In genomic region chr10:91061608-91062007, GRCh38 we compare ENCODE assay signal across 16 cellular contexts.
"Had no signal": no experiment of that assay in that cellular context is flagged by ENCODE, and none has a peak within 500 bp of the region (broad histone marks: within the 10 kb centered on the region; RNA-seq: fewer than 3 reads in every experiment).

No MANE protein-coding gene starts in this region.

- H3K4me3 ChIP-seq: mucosa of descending colon, prostate gland, thoracic aorta had no signal

- H3K27ac ChIP-seq: brain microvascular endothelial cell, prostate gland had no signal

- H3K27ac Mint-ChIP-seq: activated CD4-positive, alpha-beta T cell treated with anti-CD3 and anti-CD28 coated beads, Interleukin-2, amount 10 ng/mL, durations not matched to agents 7 days and 5 days; activated naive CD8-positive, alpha-beta T cell treated with anti-CD3 and anti-CD28 coated beads for 36 hours; naive thymus-derived CD8-positive, alpha-beta T cell; T-cell had no signal

- DNase-seq: activated CD4-positive, alpha-beta T cell treated with anti-CD3 and anti-CD28 coated beads, Interleukin-2, amount 10 ng/mL, durations not matched to agents 7 days and 5 days; activated CD8-positive, alpha-beta memory T cell treated with anti-CD3 and anti-CD28 coated beads, Interleukin-2, amount 50 U/mL, for 48 hours; activated gamma-delta T cell treated with Interleukin-2 at 50 U/mL for 16 hours; activated naive CD8-positive, alpha-beta T cell treated with anti-CD3 and anti-CD28 coated beads for 36 hours; brain microvascular endothelial cell; effector memory CD4-positive, alpha-beta T cell; foreskin melanocyte; mucosa of descending colon; occipital lobe; stimulated activated CD4-positive, alpha-beta T cell treated with anti-CD3 and anti-CD28 coated beads, Interleukin-1b, Interleukin-23, amount 100 ng/mL, for 48 hours; T-cell; T-helper 9 cell had no signal

- H3K27me3 Mint-ChIP-seq: activated naive CD8-positive, alpha-beta T cell treated with anti-CD3 and anti-CD28 coated beads for 36 hours had no signal

- H3K9me3 ChIP-seq: mucosa of descending colon, prostate gland, thoracic aorta had no signal

- H3K36me3 ChIP-seq: brain microvascular endothelial cell, prostate gland, thoracic aorta had no signal

- H3K27me3 ChIP-seq: brain microvascular endothelial cell had no signal

- H3K4me3 Mint-ChIP-seq: activated CD4-positive, alpha-beta T cell treated with anti-CD3 and anti-CD28 coated beads, Interleukin-2, amount 10 ng/mL, durations not matched to agents 7 days and 5 days; activated naive CD8-positive, alpha-beta T cell treated with anti-CD3 and anti-CD28 coated beads for 36 hours; naive thymus-derived CD8-positive, alpha-beta T cell; T-cell had no signal

- H3K36me3 Mint-ChIP-seq: activated naive CD8-positive, alpha-beta T cell treated with anti-CD3 and anti-CD28 coated beads for 36 hours; naive thymus-derived CD8-positive, alpha-beta T cell; T-cell had no signal

- H3K4me1 ChIP-seq: prostate gland had no signal

- H3K9me3 Mint-ChIP-seq: activated CD4-positive, alpha-beta T cell treated with anti-CD3 and anti-CD28 coated beads, Interleukin-2, amount 10 ng/mL, durations not matched to agents 7 days and 5 days; activated naive CD8-positive, alpha-beta T cell treated with anti-CD3 and anti-CD28 coated beads for 36 hours; naive thymus-derived CD8-positive, alpha-beta T cell; T-cell had no signal

- H3K4me1 Mint-ChIP-seq: activated CD4-positive, alpha-beta T cell treated with anti-CD3 and anti-CD28 coated beads, Interleukin-2, amount 10 ng/mL, durations not matched to agents 7 days and 5 days; activated naive CD8-positive, alpha-beta T cell treated with anti-CD3 and anti-CD28 coated beads for 36 hours had no signal

- ATAC-seq: mucosa of descending colon, sciatic nerve, T-cell had no signal
